In the genomic region with DNA sequence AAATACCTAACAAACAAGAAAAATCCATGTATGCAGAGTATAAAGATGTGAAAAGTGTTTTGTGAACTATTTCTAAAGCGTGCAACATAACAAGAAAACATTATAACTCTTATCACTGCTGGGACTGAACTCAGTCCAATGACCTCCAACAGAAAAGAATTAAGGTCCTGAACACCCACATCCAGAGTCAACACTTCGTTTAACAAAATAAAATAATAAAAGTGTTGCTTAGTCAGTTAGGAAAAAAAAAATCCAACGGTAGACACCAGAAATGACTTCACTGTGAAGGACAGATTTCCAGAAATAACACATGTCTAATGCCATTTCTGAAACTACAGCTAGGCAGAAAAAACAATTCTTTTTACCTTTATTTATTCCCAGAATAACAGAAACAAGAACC, we compare ENCODE assay signal across 1 cellular context.
TF ChIP-seq lines count a peak whose summit lies in the region.

No MANE protein-coding gene starts in this region.

TF ChIP-seq in WTC11, 78 proteins besides CTCF, POLR2A, EP300 and RAD21 (continued from another document):
- TF ChIP-seq ERG (CRISPR knock-in tag; IDR thresholded peaks at IDR 0.05) (no peak), PREB (CRISPR knock-in tag; IDR thresholded peaks at IDR 0.05; ENCODE audit: borderline replicate concordance) (no peak)
- TF ChIP-seq, protein P1, sequence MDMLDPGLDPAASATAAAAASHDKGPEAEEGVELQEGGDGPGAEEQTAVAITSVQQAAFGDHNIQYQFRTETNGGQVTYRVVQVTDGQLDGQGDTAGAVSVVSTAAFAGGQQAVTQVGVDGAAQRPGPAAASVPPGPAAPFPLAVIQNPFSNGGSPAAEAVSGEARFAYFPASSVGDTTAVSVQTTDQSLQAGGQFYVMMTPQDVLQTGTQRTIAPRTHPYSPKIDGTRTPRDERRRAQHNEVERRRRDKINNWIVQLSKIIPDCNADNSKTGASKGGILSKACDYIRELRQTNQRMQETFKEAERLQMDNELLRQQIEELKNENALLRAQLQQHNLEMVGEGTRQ (CRISPR knock-in tag; IDR thresholded peaks at IDR 0.05) = no peak
